ENCODE assay signal across 11 cellular contexts in the genomic region with DNA sequence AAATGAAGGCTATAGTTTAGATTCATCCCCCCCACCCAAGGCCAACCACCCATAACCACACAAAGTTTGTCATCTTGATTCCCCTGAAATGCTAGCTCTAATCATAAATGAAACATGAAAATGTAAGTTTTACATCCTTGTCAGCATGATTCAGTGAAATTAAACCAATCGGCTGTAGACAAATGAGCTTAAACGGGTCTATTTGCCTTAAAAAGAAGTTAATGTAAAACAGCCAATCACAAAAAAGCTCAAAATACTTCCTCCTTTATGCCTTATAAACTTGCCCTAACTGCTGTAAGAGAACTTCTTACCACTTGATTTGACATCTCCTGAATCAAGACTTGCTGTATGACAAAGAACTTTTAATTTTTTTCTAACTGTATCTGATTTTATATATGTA. TPM values are rescaled to one million over a fixed set of nuclear protein-coding genes. Genes with fewer than 3 reads are reported as not detected.
DNase-seq lines count a peak whose midpoint lies in the region; ATAC-seq, FAIRE-seq and TF ChIP-seq lines count a peak whose summit lies in the region.
"Had no signal": no experiment of that assay in that cellular context is flagged by ENCODE, and none has a peak within 500 bp of the region (broad histone marks: within the 10 kb centered on the region; RNA-seq: fewer than 3 reads in every experiment).

No MANE protein-coding gene starts in this region.

- no peaks in the 10 kb centered on the region for H3K9me3 Mint-ChIP-seq in Calu3 (ENCODE audit: low read depth, unreplicated experiment)
- H3K9me3 Mint-ChIP-seq in brain: no peaks in the 10 kb centered on the region
- H3K9me3 Mint-ChIP-seq: nephron progenitor cell had no signal

- H2AFZ ChIP-seq in parathyroid adenoma (peak overlapping the region; percentile 7), HepG2 (ENCODE audit: low read length) (no peak overlapping the region)

- in situ Hi-C loops in HepG2 (cut with HindIII; ENCODE audit: extremely low pct_ligation_motif_present, low pct_unique_long_range_greater_than_20kb): loop anchor here (10.0 kb wide), 1 partner anchor 455 kb away; no protein-coding TSS in a partner anchor

- POLR2A ChIA-PET in HepG2 (lab: Yijun Ruan, JAX): interaction anchor here (0.6 to 3.0 kb wide), 3 partner anchors 18 to 108 kb away, joined by 3 to 43 read pairs (median 3); a partner anchor contains a TSS

- H3K36me3 ChIP-seq in parathyroid adenoma (ENCODE audit: control insufficient read depth, insufficient read depth, low read length) (no peaks in the 10 kb centered on the region), HepG2 (replicated peaks in 1 of 2; ENCODE audit: control insufficient read depth in 1 of 2, insufficient read depth in 2 of 2, low read length in 2 of 2) (no peaks in the 10 kb centered on the region), pancreas (no peaks in the 10 kb centered on the region)

- BruUV-seq in Calu3 (replicated peaks; lab: Mats Ljungman, UMichigan) (no TSS peak), HepG2 (replicated peaks; lab: Mats Ljungman, UMichigan) (no TSS peak)

- H3K27ac ChIP-seq in parathyroid adenoma: no peak overlapping the region
- H3K27ac ChIP-seq in HepG2 (ENCODE audit: extremely low read length, insufficient read depth, low read length): no peak overlapping the region
- no peak overlapping the region for H3K27ac ChIP-seq in caudate nucleus (ENCODE audit: low read depth, low read length)
- H3K27ac ChIP-seq in pancreas: peak overlapping the region in 2 of 4 donors; percentile 77 to 79

- TF ChIP-seq CTCF in Calu3 (IDR thresholded peaks at IDR 0.05; ENCODE audit: unreplicated experiment) (no peak), brain (conservative IDR thresholded peaks at IDR 0.05) (no peak), parathyroid adenoma (IDR thresholded peaks at IDR 0.05) (no peak), HepG2 (CRISPR knock-in tag; IDR thresholded peaks at IDR 0.05) (no peak), pancreas (IDR thresholded peaks at IDR 0.05) (no peak)

- ATAC-seq in HepG2 (no peak), HG02642 (IDR thresholded peaks at IDR 0.05; ENCODE audit: poor library complexity, unreplicated experiment) (no peak), pancreas (no peak)

- intact Hi-C loops in Calu3 (cut with micrococcal nuclease; ENCODE audit: unreplicated experiment) (no loop called here), HepG2 (cut with micrococcal nuclease; ENCODE audit: unreplicated experiment) (no loop called here), pancreas (cut with DNase I) (loop anchor here in 2 of 3 donors (10.0 kb wide), 2 partner anchors 115 to 135 kb away; no protein-coding TSS in a partner anchor)

- H3K4me1 ChIP-seq in parathyroid adenoma (peaks cover 6% of the 10 kb centered on the region), HepG2 (ENCODE audit: insufficient read depth, low read length) (peaks cover 33% of the 10 kb centered on the region), pancreas (peaks cover 0 to 9% (median 7%) of the 10 kb centered on the region in 3 donors)

- CTCF ChIA-PET in Calu3 (lab: Charles Lee) (interaction anchor here (0.6 to 1.2 kb wide), 3 partner anchors 9 to 435 kb away, joined by 3 to 4 read pairs (median 3); no protein-coding TSS in a partner anchor), HepG2 (lab: Yijun Ruan, JAX; ENCODE audit: low intra/inter-chr PET ratio, low total read pairs) (no interaction called here)

- no peak overlapping the region for H3K4me3 Mint-ChIP-seq in Calu3 (ENCODE audit: low read depth, unreplicated experiment)
- H3K4me3 Mint-ChIP-seq in brain: peak overlapping the region in 3 of 5 experiments; percentile 18 to 51 (median 32)
- H3K4me3 Mint-ChIP-seq: nephron progenitor cell had no signal

- H3K4me2 ChIP-seq in parathyroid adenoma (ENCODE audit: low read length) (no peak overlapping the region), HepG2 (ENCODE audit: low read depth, low read length) (no peak overlapping the region)

- H3K4me1 Mint-ChIP-seq in Calu3 (ENCODE audit: low read depth, unreplicated experiment) (peaks cover 12% of the 10 kb centered on the region), brain (peaks cover 28% of the 10 kb centered on the region)

- H3K9ac ChIP-seq in parathyroid adenoma (no peak overlapping the region), HepG2 (ENCODE audit: insufficient read depth, low read depth, low read length) (no peak overlapping the region)

- whole genome bisulfite sequencing in HepG2 (ENCODE audit: low lambda C conversion rate): 77% methylated on average over 2 of the region's 2 CpGs
- 36 to 45% methylated on average over 2 of the region's 2 CpGs for WGBS in pancreas, 2 donors

- no peak for TF ChIP-seq POLR2A in HepG2 (IDR thresholded peaks at IDR 0.05; ENCODE audit: insufficient read depth in 1 of 2, low read depth in 2 of 2, low read length in 2 of 2)

- no peak overlapping the region for H3K4me3 ChIP-seq in parathyroid adenoma (ENCODE audit: low read depth, low read length)
- no peak overlapping the region for H3K4me3 ChIP-seq in HepG2 (replicated peaks in 1 of 3; ENCODE audit: insufficient read depth in 1 of 3, low read depth in 2 of 3, low read length in 3 of 3)
- H3K4me3 ChIP-seq in pancreas: no peak overlapping the region

- DNase-seq in Calu3 (no peak), NAMALWA (ENCODE audit: low spot score) (peak; percentile 20), HepG2 (ENCODE audit: low spot score) (no peak), caudate nucleus (lab: John Stamatoyannopoulos, UW) (no peak), pancreas (no peak)
- DNase-seq: activated T-cell treated with anti-CD3 and anti-CD28 coated beads, Interleukin-2, amount 50 U/mL, for 1 hour; nephron progenitor cell; stimulated activated CD4-positive, alpha-beta T cell treated with anti-CD3 and anti-CD28 coated beads, Interleukin-4, amount 100 ng/mL, for 1 hour had no signal

- H3K9me3 ChIP-seq in parathyroid adenoma (ENCODE audit: control insufficient read depth, low read length) (no peaks in the 10 kb centered on the region), HepG2 (ENCODE audit: low read length) (no peaks in the 10 kb centered on the region), pancreas (no peaks in the 10 kb centered on the region)

- TF ChIP-seq EP300 in HepG2 (IDR thresholded peaks at IDR 0.05; ENCODE audit: low read depth in 2 of 2, low read length in 2 of 2): no peak
- no peak for TF ChIP-seq EP300 in HepG2 (CRISPR knock-in tag; IDR thresholded peaks at IDR 0.05; ENCODE audit: borderline replicate concordance)

- H3K27me3 ChIP-seq in parathyroid adenoma (ENCODE audit: control insufficient read depth, insufficient read depth, low read length) (no peaks in the 10 kb centered on the region), HepG2 (ENCODE audit: control insufficient read depth in 1 of 2, insufficient read depth in 2 of 2, low read length in 2 of 2) (no peaks in the 10 kb centered on the region), pancreas (no peaks in the 10 kb centered on the region)

- FAIRE-seq in HepG2 (lab: Jason Lieb, UNC) (no peak), pancreas (lab: Jason Lieb, UNC) (no peak)

- TF ChIP-seq RAD21 in HepG2 (CRISPR knock-in tag; IDR thresholded peaks at IDR 0.05): no peak

- peaks cover 16% of the 10 kb centered on the region for H3K36me3 Mint-ChIP-seq in Calu3 (ENCODE audit: insufficient read depth, unreplicated experiment)
- H3K36me3 Mint-ChIP-seq in brain: peaks cover 3% of the 10 kb centered on the region

- H3K79me2 ChIP-seq in parathyroid adenoma (no peaks in the 10 kb centered on the region), HepG2 (ENCODE audit: insufficient read depth, low read length) (peaks cover 6% of the 10 kb centered on the region)

- H3K27me3 Mint-ChIP-seq in Calu3 (ENCODE audit: unreplicated experiment) (no peaks in the 10 kb centered on the region), brain (peaks cover 3% of the 10 kb centered on the region)

- H4K20me1 ChIP-seq in HepG2 (ENCODE audit: insufficient read depth, low read length): no peaks in the 10 kb centered on the region

- H3K27ac Mint-ChIP-seq in Calu3 (ENCODE audit: unreplicated experiment) (peak overlapping the region; percentile 84), brain (peak overlapping the region in 4 of 5 experiments; percentile 36 to 100 (median 69))
- H3K27ac Mint-ChIP-seq: nephron progenitor cell had no signal

RNA-seq across cellular contexts. Expression of gene MRI1, which starts 34.5 kb away (rescaled TPM):
- 30.2 and 32.6 TPM in 2 replicates for total RNA-seq in Calu3 (2022)
- polyA plus RNA-seq in brain (ENCODE audit: insufficient read depth, low read depth, low replicate concordance): 31.9 TPM
- 15.3 and 20.1 TPM in 2 replicates for total RNA-seq in HepG2 (2016; rRNA removed; fragmentation: Illumina TruSeq; extraction: Trizol)
- total RNA-seq in HepG2 (2016; cell fraction: cytosol; rRNA removed; fragmentation: Illumina TruSeq; extraction: Trizol; ENCODE audit: low read depth): 2.2 and 3.3 TPM in 2 replicates
- total RNA-seq in HepG2 (2016; cell fraction: insoluble cytoplasmic fraction; rRNA removed; fragmentation: Illumina TruSeq; extraction: Trizol): 15.0 and 19.2 TPM in 2 replicates
- total RNA-seq in HepG2 (2016; cell fraction: membrane; rRNA removed; fragmentation: Illumina TruSeq; extraction: Trizol): 5.4 and 5.5 TPM in 2 replicates
- total RNA-seq in HepG2 (2016; cell fraction: nucleus; rRNA removed; fragmentation: Illumina TruSeq; extraction: Trizol): 16.8 and 19.8 TPM in 2 replicates
- polyA plus RNA-seq in HepG2 (2011; rRNA removed): 20.6 and 27.7 TPM in 2 replicates
- 11.3 and 15.1 TPM in 2 replicates for polyA plus RNA-seq in HepG2 (2011; cell fraction: cytosol; rRNA removed)
- polyA plus RNA-seq in HepG2 (2011; cell fraction: nucleus; rRNA removed): 130 and 140 TPM in 2 replicates
- 9.3 and 11.3 TPM in 2 replicates for polyA plus RNA-seq in HepG2 (2012)
- polyA plus RNA-seq in HepG2 (2016; cell fraction: cytosol; fragmentation: Illumina TruSeq; extraction: Trizol; ENCODE audit: low read depth): 2.0 and 2.1 TPM in 2 replicates
- 14.4 and 15.2 TPM in 2 replicates for polyA plus RNA-seq in HepG2 (2016; cell fraction: insoluble cytoplasmic fraction; fragmentation: Illumina TruSeq; extraction: Trizol; ENCODE audit: low read depth)
- 3.7 TPM in 2 replicates for polyA plus RNA-seq in HepG2 (2016; cell fraction: membrane; fragmentation: Illumina TruSeq; extraction: Trizol; ENCODE audit: low read depth)
- polyA plus RNA-seq in HepG2 (2016; cell fraction: nucleus; fragmentation: Illumina TruSeq; extraction: Trizol; ENCODE audit: insufficient read depth, low read depth): 38.8 and 42.1 TPM in 2 replicates
- 31.0 and 50.1 TPM in 2 replicates for polyA minus RNA-seq in HepG2 (2011; rRNA and poly(A)+ RNA removed; ENCODE audit: low replicate concordance)
- 12.0 and 12.5 TPM in 2 replicates for polyA minus RNA-seq in HepG2 (2011; cell fraction: cytosol; rRNA and poly(A)+ RNA removed)
- 12.9 and 13.9 TPM in 2 replicates for polyA minus RNA-seq in HepG2 (2011; cell fraction: nucleus; rRNA and poly(A)+ RNA removed)
- 10 to 100 TPM; 14.4 to 21.4 (median 16.1) TPM for total RNA-seq in pancreas
- polyA plus RNA-seq in pancreas: 10 to 100 TPM; 21.6 to 35.1 TPM

RNA-seq across cellular contexts. Expression of gene C19orf53, which starts 44.4 kb away (rescaled TPM):
- total RNA-seq in Calu3 (2022) (59.4 and 66.4 TPM in 2 replicates), HepG2 (2016; rRNA removed; fragmentation: Illumina TruSeq; extraction: Trizol) (127 and 129 TPM in 2 replicates), pancreas (10 to 100 TPM; 18.9 to 37.8 (median 29.0) TPM)
- polyA plus RNA-seq in brain (ENCODE audit: insufficient read depth, low read depth, low replicate concordance) (309 TPM), HepG2 (2011; rRNA removed) (130 and 154 TPM in 2 replicates), pancreas (10 to 100 TPM; 91.2 to 99.0 TPM)
- 100 and 107 TPM in 2 replicates for total RNA-seq in HepG2 (2016; cell fraction: cytosol; rRNA removed; fragmentation: Illumina TruSeq; extraction: Trizol; ENCODE audit: low read depth)
- 120 and 139 TPM in 2 replicates for total RNA-seq in HepG2 (2016; cell fraction: insoluble cytoplasmic fraction; rRNA removed; fragmentation: Illumina TruSeq; extraction: Trizol)
- 129 and 137 TPM in 2 replicates for total RNA-seq in HepG2 (2016; cell fraction: membrane; rRNA removed; fragmentation: Illumina TruSeq; extraction: Trizol)
- 38.1 and 46.3 TPM in 2 replicates for total RNA-seq in HepG2 (2016; cell fraction: nucleus; rRNA removed; fragmentation: Illumina TruSeq; extraction: Trizol)
- polyA plus RNA-seq in HepG2 (2011; cell fraction: cytosol; rRNA removed): 136 and 140 TPM in 2 replicates
- polyA plus RNA-seq in HepG2 (2011; cell fraction: nucleus; rRNA removed): 41.3 and 46.6 TPM in 2 replicates
- 81.4 and 137 TPM in 2 replicates for polyA plus RNA-seq in HepG2 (2012)
- 129 and 144 TPM in 2 replicates for polyA plus RNA-seq in HepG2 (2016; cell fraction: cytosol; fragmentation: Illumina TruSeq; extraction: Trizol; ENCODE audit: low read depth)
- 157 and 159 TPM in 2 replicates for polyA plus RNA-seq in HepG2 (2016; cell fraction: insoluble cytoplasmic fraction; fragmentation: Illumina TruSeq; extraction: Trizol; ENCODE audit: low read depth)
- polyA plus RNA-seq in HepG2 (2016; cell fraction: membrane; fragmentation: Illumina TruSeq; extraction: Trizol; ENCODE audit: low read depth): 161 and 164 TPM in 2 replicates
- 79.1 and 91.5 TPM in 2 replicates for polyA plus RNA-seq in HepG2 (2016; cell fraction: nucleus; fragmentation: Illumina TruSeq; extraction: Trizol; ENCODE audit: insufficient read depth, low read depth)
- 66.1 and 174 TPM in 2 replicates for polyA minus RNA-seq in HepG2 (2011; rRNA and poly(A)+ RNA removed; ENCODE audit: low replicate concordance)
- polyA minus RNA-seq in HepG2 (2011; cell fraction: cytosol; rRNA and poly(A)+ RNA removed): 29.3 and 33.8 TPM in 2 replicates
- polyA minus RNA-seq in HepG2 (2011; cell fraction: nucleus; rRNA and poly(A)+ RNA removed): 14.4 and 17.7 TPM in 2 replicates

Comparison
In these comparisons a context has a peak if more than half of its experiments do, and no peak if none do; other contexts are left out.
1. intact Hi-C loops: an anchor here in pancreas (10.0 kb wide); none called in Calu3 and HepG2.